In the genomic region with DNA sequence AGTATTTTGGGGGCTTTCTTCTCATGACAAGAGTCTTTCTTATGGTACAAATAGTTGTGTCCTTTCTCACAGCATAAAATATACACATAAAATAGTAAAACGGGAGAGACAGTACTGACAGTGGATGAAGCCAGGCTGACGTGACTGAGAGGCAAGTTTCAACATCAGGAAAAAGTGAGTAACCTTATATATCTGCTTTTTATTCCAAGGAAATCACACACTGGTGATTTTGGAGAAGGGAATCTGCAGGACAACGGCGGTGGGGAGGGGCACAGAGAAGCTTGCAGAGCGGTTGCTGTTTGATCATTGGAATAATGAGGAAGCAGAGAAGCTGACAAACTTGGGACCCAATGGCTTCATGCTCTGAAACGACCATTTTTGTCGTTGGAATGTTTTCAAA, we compare ENCODE assay signal across 11 cellular contexts.
"Had no signal": no experiment of that assay in that cellular context is flagged by ENCODE, and none has a peak within 500 bp of the region (broad histone marks: within the 10 kb centered on the region; RNA-seq: fewer than 3 reads in every experiment).

No MANE protein-coding gene starts in this region.

- ATAC-seq: activated CD4-positive, CD25-positive, alpha-beta regulatory T cell treated with anti-CD3 and anti-CD28 coated beads, Interleukin-2, amount 50 U/mL, for 24 hours; left cardiac atrium; lower lobe of right lung; stimulated activated naive CD8-positive, alpha-beta T cell treated with anti-CD3 and anti-CD28 coated beads, Interleukin-15, amount 100 ng/mL, for 72 hours had no signal

- DNase-seq: activated effector memory CD4-positive, alpha-beta T cell treated with anti-CD3 and anti-CD28 coated beads, Interleukin-2, amount 50 U/mL, for 16 hours; aorta; glutamatergic neuron; immature natural killer cell; left cardiac atrium; lower lobe of right lung; naive B cell; stimulated activated CD4-positive, alpha-beta T cell treated with anti-CD3 and anti-CD28 coated beads, Interleukin-4, amount 100 ng/mL, for 4 hours; stimulated activated naive CD8-positive, alpha-beta T cell treated with anti-CD3 and anti-CD28 coated beads, Interleukin-15, amount 100 ng/mL, for 72 hours had no signal

- H3K4me3 ChIP-seq: lower lobe of right lung had no signal

- H3K27ac Mint-ChIP-seq: activated naive CD8-positive, alpha-beta T cell; immature natural killer cell; naive B cell; stimulated activated naive CD8-positive, alpha-beta T cell treated with anti-CD3 and anti-CD28 coated beads, Interleukin-15, amount 100 ng/mL, for 72 hours had no signal

- H3K36me3 Mint-ChIP-seq: activated naive CD8-positive, alpha-beta T cell; immature natural killer cell; naive B cell had no signal

- H3K36me3 ChIP-seq: lower lobe of right lung had no signal

- H3K4me3 Mint-ChIP-seq: activated naive CD8-positive, alpha-beta T cell; immature natural killer cell; naive B cell; stimulated activated naive CD8-positive, alpha-beta T cell treated with anti-CD3 and anti-CD28 coated beads, Interleukin-15, amount 100 ng/mL, for 72 hours had no signal

- H3K9me3 Mint-ChIP-seq: stimulated activated naive CD8-positive, alpha-beta T cell treated with anti-CD3 and anti-CD28 coated beads, Interleukin-15, amount 100 ng/mL, for 72 hours had no signal
